In genomic region chr3:149955449-149955848, GRCh38 we compare ENCODE assay signal across 24 cellular contexts. TPM values are rescaled to one million over a fixed set of nuclear protein-coding genes. Genes with fewer than 3 reads are reported as not detected.
DNase-seq lines count a peak whose midpoint lies in the region; ATAC-seq, FAIRE-seq and TF ChIP-seq lines count a peak whose summit lies in the region.
"Had no signal": no experiment of that assay in that cellular context is flagged by ENCODE, and none has a peak within 500 bp of the region (broad histone marks: within the 10 kb centered on the region; RNA-seq: fewer than 3 reads in every experiment).

No MANE protein-coding gene starts in this region.

- H3K4me2 ChIP-seq in GM12878 (ENCODE audit: control insufficient read depth, insufficient read depth) = no peak overlapping the region

- DNase-seq in activated T-cell treated with anti-CD3 and anti-CD28 coated beads, Interleukin-2, amount 50 U/mL, for 72 hours = no peak
- DNase-seq in activated T-cell treated with anti-CD3 and anti-CD28 coated beads, Interleukin-2, amount 50 U/mL, for 48 hours = no peak
- DNase-seq in GM12878 (ENCODE audit: low read depth, low spot score) (no peak), foreskin melanocyte (peak; percentile 70), substantia nigra (lab: John Stamatoyannopoulos, UW) (no peak), Kasumi-1 (lab: John Stamatoyannopoulos, UW) (no peak), NCI-H1105 treated with DMSO at 0.1 percent for 48 hours (lab: John Stamatoyannopoulos, UW) (no peak)
- DNase-seq in stimulated activated CD4-positive, alpha-beta T cell treated with anti-CD3 and anti-CD28 coated beads, Interleukin-4, amount 100 ng/mL, for 4 hours = no peak
- DNase-seq: activated naive CD4-positive, alpha-beta T cell treated with anti-CD3 and anti-CD28 coated beads, Interleukin-2, amount 10 ng/mL, durations not matched to agents 7 days and 5 days; activated T-cell treated with anti-CD3 and anti-CD28 coated beads, Interleukin-2, amount 50 U/mL, for 4 hours; amygdala; central memory CD4-positive, alpha-beta T cell; heart right ventricle; KG1; naive B cell; NCI-H187 treated with DMSO at 0.1 percent for 48 hours; NCI-H2227 treated with DMSO at 0.1 percent for 48 hours; NCI-H69; T-helper 2 cell had no signal

- H3K4me3 ChIP-seq in GM12878 = no peak overlapping the region
- H3K4me3 ChIP-seq: heart right ventricle, SJSA1 had no signal

- H3K27ac Mint-ChIP-seq in activated T-cell treated with anti-CD3 and anti-CD28 coated beads, Interleukin-2, amount 50 U/mL, for 72 hours = peak overlapping the region; percentile 33
- H3K27ac Mint-ChIP-seq: activated naive CD4-positive, alpha-beta T cell treated with anti-CD3 and anti-CD28 coated beads, Interleukin-2, amount 10 ng/mL, durations not matched to agents 7 days and 5 days had no signal

- peaks cover 17% of the 10 kb centered on the region for H3K4me1 Mint-ChIP-seq in activated T-cell treated with anti-CD3 and anti-CD28 coated beads, Interleukin-2, amount 50 U/mL, for 72 hours (ENCODE audit: low read depth)

- FAIRE-seq in GM12878 (lab: Jason Lieb, UNC) = peak; percentile 13
- FAIRE-seq: GM12891, HTR-8/SVneo, urothelium cell line had no signal

- no peaks in the 10 kb centered on the region for H4K20me1 ChIP-seq in GM12878 (ENCODE audit: control insufficient read depth, insufficient read depth)

- no TSS peak for BruUV-seq in GM12878 (replicated peaks; lab: Mats Ljungman, UMichigan)

- H2AFZ ChIP-seq in GM12878 (ENCODE audit: control insufficient read depth, low read depth, low read length) = no peak overlapping the region

- no peak for TF ChIP-seq CTCF in GM12878 (IDR thresholded peaks at IDR 0.05 in 2 of 3, conservative IDR thresholded peaks at IDR 0.05 in 1 of 3; ENCODE audit: control insufficient read depth in 2 of 3, extremely low read depth in 1 of 3, insufficient read depth in 1 of 3, low read depth in 3 of 3, low read length in 3 of 3)

- no peak overlapping the region for H3K9ac ChIP-seq in GM12878 (ENCODE audit: control insufficient read depth, insufficient read depth, low read length)

- POLR2A ChIA-PET in GM12878 (lab: Charles Lee) = no interaction called here

- no peaks in the 10 kb centered on the region for H3K4me1 ChIP-seq in GM12878 (ENCODE audit: control insufficient read depth, insufficient read depth, low read length)

- H3K27ac ChIP-seq in GM12878 (ENCODE audit: control insufficient read depth, insufficient read depth) (no peak overlapping the region), substantia nigra (ENCODE audit: low read depth, low read length, poor library complexity, severe bottlenecking) (peak overlapping the region; percentile 49)
- H3K27ac ChIP-seq: heart right ventricle, SJSA1 had no signal

- no peaks in the 10 kb centered on the region for H3K36me3 ChIP-seq in GM12878 (ENCODE audit: control insufficient read depth in 2 of 2, insufficient read depth in 2 of 2, low read length in 1 of 2)

- no peak for ATAC-seq in activated T-cell treated with anti-CD3 and anti-CD28 coated beads, Interleukin-2, amount 50 U/mL, for 72 hours (replicated peaks in 1 of 2)
- ATAC-seq in GM12878 = no peak
- ATAC-seq: activated T-cell treated with anti-CD3 and anti-CD28 coated beads, Interleukin-2, amount 50 U/mL, for 4 hours; heart right ventricle; stimulated activated effector memory CD8-positive, alpha-beta T cell treated with anti-CD3 and anti-CD28 coated beads, Interleukin-12 subunit alpha, Interleukin-12 subunit beta, amount 100 ng/mL, for 72 hours had no signal

- no peaks in the 10 kb centered on the region for H3K27me3 Mint-ChIP-seq in activated T-cell treated with anti-CD3 and anti-CD28 coated beads, Interleukin-2, amount 50 U/mL, for 72 hours (ENCODE audit: low read depth)
- H3K27me3 Mint-ChIP-seq: activated naive CD4-positive, alpha-beta T cell treated with anti-CD3 and anti-CD28 coated beads, Interleukin-2, amount 10 ng/mL, durations not matched to agents 7 days and 5 days; naive B cell had no signal

- WGBS in GM12878 (ENCODE audit: insufficient coverage, insufficient replicate concordance, low lambda C conversion rate, missing lambda C conversion rate) = 93% methylated on average over 2 of the region's 2 CpGs

- H3K27me3 ChIP-seq in GM12878 (replicated peaks in 1 of 2; ENCODE audit: control insufficient read depth in 2 of 2, insufficient read depth in 2 of 2, low read length in 1 of 2) = no peaks in the 10 kb centered on the region
- H3K27me3 ChIP-seq: heart right ventricle, SJSA1 had no signal

- H3K36me3 Mint-ChIP-seq in activated T-cell treated with anti-CD3 and anti-CD28 coated beads, Interleukin-2, amount 50 U/mL, for 72 hours (ENCODE audit: insufficient read depth in 2 of 2) = no peaks in the 10 kb centered on the region

- no peak overlapping the region for H3K4me3 Mint-ChIP-seq in activated T-cell treated with anti-CD3 and anti-CD28 coated beads, Interleukin-2, amount 50 U/mL, for 72 hours
- H3K4me3 Mint-ChIP-seq: activated naive CD4-positive, alpha-beta T cell treated with anti-CD3 and anti-CD28 coated beads, Interleukin-2, amount 10 ng/mL, durations not matched to agents 7 days and 5 days; activated T-cell treated with anti-CD3 and anti-CD28 coated beads, Interleukin-2, amount 50 U/mL, for 4 hours; stimulated activated effector memory CD8-positive, alpha-beta T cell treated with anti-CD3 and anti-CD28 coated beads, Interleukin-12 subunit alpha, Interleukin-12 subunit beta, amount 100 ng/mL, for 72 hours had no signal

- no peaks in the 10 kb centered on the region for H3K79me2 ChIP-seq in GM12878 (ENCODE audit: control insufficient read depth, insufficient read depth, low read length)

- in situ Hi-C loops in GM12878 (cut with MboI) = loop anchor here (25.0 kb wide), 1 partner anchor 557 kb away; no protein-coding TSS in a partner anchor

- CTCF ChIA-PET in GM12878 (lab: Yijun Ruan, JAX) = interaction anchor here (0.6 to 6.6 kb wide), 9 partner anchors 12 to 1423 kb away, joined by 3 to 42 read pairs (median 3); no protein-coding TSS in a partner anchor

- no peak for TF ChIP-seq POLR2A in GM12878 (IDR thresholded peaks at IDR 0.05; ENCODE audit: low read depth, low read length)

- SMC1A ChIA-PET in GM12878 (lab: Charles Lee; ENCODE audit: uncharacterized antibody, unreplicated experiment) = interaction anchor here (1.0 to 2.4 kb wide), 3 partner anchors 9 to 228 kb away, joined by 4 to 14 read pairs (median 10); no protein-coding TSS in a partner anchor

- intact Hi-C loops in GM12878 (cut with micrococcal nuclease; ENCODE audit: unreplicated experiment) = no loop called here

- RAD21 ChIA-PET in GM12878 (lab: Charles Lee; ENCODE audit: unreplicated experiment) = interaction anchor here (0.8 to 1.2 kb wide), 4 partner anchors 18 to 540 kb away, joined by 3 to 4 read pairs (median 3); no protein-coding TSS in a partner anchor

- no peaks in the 10 kb centered on the region for H3K9me3 ChIP-seq in GM12878 (replicated peaks; ENCODE audit: control insufficient read depth, insufficient read depth, low read length)
- H3K9me3 ChIP-seq: heart right ventricle, SJSA1 had no signal

- no peaks in the 10 kb centered on the region for H3K9me3 Mint-ChIP-seq in activated T-cell treated with anti-CD3 and anti-CD28 coated beads, Interleukin-2, amount 50 U/mL, for 72 hours
- H3K9me3 Mint-ChIP-seq: activated naive CD4-positive, alpha-beta T cell treated with anti-CD3 and anti-CD28 coated beads, Interleukin-2, amount 10 ng/mL, durations not matched to agents 7 days and 5 days; activated T-cell treated with anti-CD3 and anti-CD28 coated beads, Interleukin-2, amount 50 U/mL, for 4 hours; naive B cell; stimulated activated effector memory CD8-positive, alpha-beta T cell treated with anti-CD3 and anti-CD28 coated beads, Interleukin-12 subunit alpha, Interleukin-12 subunit beta, amount 100 ng/mL, for 72 hours had no signal

- TF ChIP-seq EP300 in GM12878 (IDR thresholded peaks at IDR 0.05; ENCODE audit: borderline replicate concordance in 1 of 2, control insufficient read depth in 1 of 2, low read depth in 2 of 2, low read length in 2 of 2) = no peak

- TF ChIP-seq RAD21 in GM12878 (IDR thresholded peaks at IDR 0.05; ENCODE audit: insufficient read depth, low read depth, low read length) = no peak

TF ChIP-seq in GM12878, 131 proteins besides CTCF, POLR2A, EP300 and RAD21 (continues in another document):
- TF ChIP-seq PAX8 (IDR thresholded peaks at IDR 0.05) = no peak

RNA-seq across cellular contexts. Expression of gene PFN2, which starts 15.2 kb away (rescaled TPM):
- total RNA-seq in activated T-cell treated with anti-CD3 and anti-CD28 coated beads, Interleukin-2, amount 50 U/mL, for 72 hours = 1 to 10 TPM; 3.2 to 5.9 TPM
- 31.9 TPM in 2 replicates for total RNA-seq in GM12878 (2013; cell fraction: nucleolus; rRNA removed)
- 3.1 and 3.2 TPM in 2 replicates for total RNA-seq in GM12878 (2014; rRNA removed)
- total RNA-seq in GM12878 (2014; rRNA removed; fragmentation: Illumina TruSeq; extraction: Trizol) = 4.7 and 5.6 TPM in 2 replicates
- 3.9 and 4.2 TPM in 2 replicates for total RNA-seq in GM12878 (2021)
- 3.5 TPM for polyA plus RNA-seq in GM12878 (2011; ENCODE audit: low read depth)
- 78.9 and 107 TPM in 2 replicates for polyA plus RNA-seq in GM12878 (2011; rRNA removed)
- polyA plus RNA-seq in GM12878 (2011; cell fraction: cytosol; rRNA removed) = 26.2 and 38.0 TPM in 2 replicates
- 34.0 and 45.8 TPM in 2 replicates for polyA plus RNA-seq in GM12878 (2011; cell fraction: nucleus; rRNA removed)
- polyA plus RNA-seq in GM12878 (2012) = 6.6 and 7.0 TPM in 2 replicates
- polyA plus RNA-seq in GM12878 (2014; fragmentation: Illumina TruSeq; extraction: Trizol) = 4.4 and 7.7 TPM in 2 replicates
- polyA plus RNA-seq in GM12878 (2014; fragmentation: Nextera tagmentation; extraction: Ambion mirVana) = 1 to 10 TPM; 4.9 to 6.7 TPM
- 4.5 and 4.6 TPM in 2 replicates for polyA plus RNA-seq in GM12878 (2014; rRNA removed)
- 10 to 100 TPM in 1 of 2 experiments, 1 to 10 TPM in 1; 8.9 to 11.2 TPM for polyA plus RNA-seq in GM12878 (2016; fragmentation: Nextera tagmentation; extraction: Ambion mirVana)
- polyA minus RNA-seq in GM12878 (2011; rRNA and poly(A)+ RNA removed) = 27.6 and 43.3 TPM in 2 replicates
- 4.8 and 14.1 TPM in 2 replicates for polyA minus RNA-seq in GM12878 (2011; cell fraction: cytosol; rRNA and poly(A)+ RNA removed)
- 23.6 and 25.4 TPM in 2 replicates for polyA minus RNA-seq in GM12878 (2011; cell fraction: nucleus; rRNA and poly(A)+ RNA removed)
